Comparison of ENCODE assay signal across 12 cellular contexts in genomic region chr4:110503588-110504435, GRCh38. TPM values are rescaled to one million over a fixed set of nuclear protein-coding genes. Genes with fewer than 3 reads are reported as not detected.
A peak's percentile ranks its signal among the peaks of the same experiment; 100 is the strongest.
DNase-seq lines count a peak whose midpoint lies in the region; ATAC-seq lines count a peak whose summit lies in the region.
"Had no signal": no experiment of that assay in that cellular context is flagged by ENCODE, and none has a peak within 500 bp of the region (broad histone marks: within the 10 kb centered on the region; RNA-seq: fewer than 3 reads in every experiment).

No MANE protein-coding gene starts in this region.

- H3K4me3 ChIP-seq in ACC112 (ENCODE audit: low read depth, low read length) = no peak overlapping the region
- H3K4me3 ChIP-seq: A549, lower lobe of right lung had no signal

- ATAC-seq in HG02884 (IDR thresholded peaks at IDR 0.05; ENCODE audit: unreplicated experiment) (peak; percentile 49), GM19397 (IDR thresholded peaks at IDR 0.05; ENCODE audit: unreplicated experiment) (no peak)
- ATAC-seq: A549 had no signal

- no peaks in the 10 kb centered on the region for H3K79me2 ChIP-seq in ACC112 (ENCODE audit: control insufficient read depth, insufficient read depth, low read length, unreplicated experiment)

- DNase-seq in astrocyte of the hippocampus (ENCODE audit: low read depth, low spot score) (peak; percentile 65), islet precursor cell (peak; percentile 55), NCI-H146 (lab: John Stamatoyannopoulos, UW) (no peak), COR-L47 (lab: John Stamatoyannopoulos, UW) (no peak), posterior vena cava (ENCODE audit: low spot score) (no peak)
- DNase-seq: activated T-cell treated with anti-CD3 and anti-CD28 coated beads, Interleukin-2, amount 50 U/mL, for 1 hour; lower lobe of right lung had no signal

- no peaks in the 10 kb centered on the region for H3K36me3 ChIP-seq in ACC112 (ENCODE audit: insufficient read depth, low read length)
- H3K36me3 ChIP-seq: lower lobe of right lung had no signal

- H2AFZ ChIP-seq in ACC112 (ENCODE audit: low read length, unreplicated experiment) = peak overlapping the region; percentile 77

- no peaks in the 10 kb centered on the region for H3K4me1 ChIP-seq in ACC112 (ENCODE audit: control insufficient read depth, insufficient read depth, low read length, unreplicated experiment)
- H3K4me1 ChIP-seq: A549, lower lobe of right lung had no signal

- no peaks in the 10 kb centered on the region for H3K27me3 ChIP-seq in ACC112 (ENCODE audit: insufficient read depth, low read length)

- intact Hi-C loops in posterior vena cava (cut with DNase I) = loop anchor here in 1 of 2 donors (5.0 kb wide), 1 partner anchor 1737 kb away; no protein-coding TSS in a partner anchor

- no peak overlapping the region for H3K27ac ChIP-seq in ACC112 (ENCODE audit: low read depth, low read length)
- H3K27ac ChIP-seq: A549, lower lobe of right lung had no signal

RNA-seq across cellular contexts. Expression of gene ENPEP, which starts 27.9 kb away (rescaled TPM):
- total RNA-seq in posterior vena cava = 1 to 10 TPM; 3.1 to 5.7 TPM
- total RNA-seq: pulmonary artery endothelial cell had no signal

Comparison
In these comparisons a context has a peak if more than half of its experiments do, and no peak if none do; other contexts are left out.
1. DNase-seq: peak in astrocyte of the hippocampus (single experiment) and islet precursor cell (single experiment); none in NCI-H146 (single experiment), COR-L47 (single experiment) and posterior vena cava (single experiment).